In genomic region chr2:29129586-29130281, GRCh38 we compare ENCODE assay signal across 8 cellular contexts. TPM values are rescaled to one million over a fixed set of nuclear protein-coding genes. Genes with fewer than 3 reads are reported as not detected.
A peak's percentile ranks its signal among the peaks of the same experiment; 100 is the strongest.
DNase-seq lines count a peak whose midpoint lies in the region; FAIRE-seq and TF ChIP-seq lines count a peak whose summit lies in the region.

No MANE protein-coding gene starts in this region.

- no peak overlapping the region for H3K4me2 ChIP-seq in trophoblast cell (ENCODE audit: low read length)

- no peak overlapping the region for H3K23ac ChIP-seq in trophoblast cell (ENCODE audit: low read length)

- no peaks in the 10 kb centered on the region for H3K79me2 ChIP-seq in trophoblast cell (ENCODE audit: control insufficient read depth, insufficient read depth, low read length, poor library complexity)

- H2BK5ac ChIP-seq in trophoblast cell (ENCODE audit: low read depth, low read length, poor library complexity) = peak overlapping the region; percentile 92

- peak overlapping the region; percentile 38 for H2BK120ac ChIP-seq in trophoblast cell (ENCODE audit: insufficient read depth, low read length, poor library complexity)

- peaks cover 2% of the 10 kb centered on the region for H3K79me1 ChIP-seq in trophoblast cell (ENCODE audit: low read length)

- WGBS in trophoblast cell (ENCODE audit: extremely low coverage, insufficient coverage, insufficient read length) = no CpG with 5 or more reads among the region's 2 CpGs
- 51 to 79% (median 54%) methylated on average over 2 of the region's 2 CpGs for WGBS in small intestine, 3 donors

- TF ChIP-seq CTCF in bronchial epithelial cell (IDR thresholded peaks at IDR 0.05; ENCODE audit: insufficient read depth, low read length, severe bottlenecking) = no peak

- H3K27me3 ChIP-seq in HUES48 (ENCODE audit: control insufficient read depth, insufficient read depth, low read length) = no peaks in the 10 kb centered on the region
- H3K27me3 ChIP-seq in bronchial epithelial cell (ENCODE audit: control insufficient read depth, insufficient read depth, low read length) = no peaks in the 10 kb centered on the region
- no peaks in the 10 kb centered on the region for H3K27me3 ChIP-seq in trophoblast cell (ENCODE audit: insufficient read depth, low read length)
- no peaks in the 10 kb centered on the region for H3K27me3 ChIP-seq in small intestine (ENCODE audit: control insufficient read depth in 2 of 2, insufficient read depth in 2 of 2, low read length in 2 of 2)

- no peak overlapping the region for H4K8ac ChIP-seq in trophoblast cell (ENCODE audit: low read depth, low read length)

- H2BK12ac ChIP-seq in trophoblast cell (ENCODE audit: low read length) = no peak overlapping the region

- H3K4me3 ChIP-seq in GM08714 (ENCODE audit: low read length) (peak overlapping the region; percentile 40; the same call in 1 of the 2 replicates), HUES48 (ENCODE audit: low read depth, low read length) (no peak overlapping the region), bronchial epithelial cell (ENCODE audit: low read depth, low read length) (no peak overlapping the region), trophoblast cell (ENCODE audit: low read depth, low read length) (no peak overlapping the region), small intestine (ENCODE audit: low read depth in 1 of 2, low read length in 2 of 2) (no peak overlapping the region)

- H3K9ac ChIP-seq in HUES48 (ENCODE audit: low read depth, low read length) = no peak overlapping the region
- no peak overlapping the region for H3K9ac ChIP-seq in trophoblast cell (ENCODE audit: low read length)

- FAIRE-seq in bronchial epithelial cell (lab: Jason Lieb, UNC) = no peak
- FAIRE-seq in small intestine (lab: Jason Lieb, UNC) = no peak

- no peak overlapping the region for H3K18ac ChIP-seq in trophoblast cell (ENCODE audit: low read length)

- peak; percentile 41 for DNase-seq in bronchial epithelial cell (ENCODE audit: low read depth)
- DNase-seq in trophoblast cell = no peak
- DNase-seq in AG08396 (ENCODE audit: low spot score) = no peak
- no peak for DNase-seq in small intestine
- DNase-seq in islet precursor cell = no peak
- no peak for DNase-seq in dedifferentiated amniotic fluid mesenchymal stem cell (ENCODE audit: extremely low spot score)

- H3K27ac ChIP-seq in HUES48 (ENCODE audit: low read depth, low read length) (peak overlapping the region; percentile 67), trophoblast cell (ENCODE audit: low read depth, low read length) (no peak overlapping the region), small intestine (ENCODE audit: low read depth in 1 of 2, low read length in 1 of 2) (no peak overlapping the region)

- H3K9me3 ChIP-seq in HUES48 (ENCODE audit: control insufficient read depth, insufficient read depth, low read length) (no peaks in the 10 kb centered on the region), trophoblast cell (ENCODE audit: insufficient read depth, low read depth, low read length) (no peaks in the 10 kb centered on the region), small intestine (ENCODE audit: control insufficient read depth, low read depth) (no peaks in the 10 kb centered on the region)

- H3K4ac ChIP-seq in trophoblast cell (ENCODE audit: low read depth, low read length) = no peak overlapping the region

- no peak overlapping the region for H2AFZ ChIP-seq in trophoblast cell (ENCODE audit: insufficient read depth, low read length, poor library complexity)

- H2AK5ac ChIP-seq in trophoblast cell (ENCODE audit: low read length) = no peak overlapping the region

- peak overlapping the region; percentile 61 for H4K91ac ChIP-seq in trophoblast cell (ENCODE audit: low read depth, low read length)

- no peak overlapping the region for H3K14ac ChIP-seq in trophoblast cell (ENCODE audit: low read length)

- H3K36me3 ChIP-seq in HUES48 (ENCODE audit: control insufficient read depth, insufficient read depth, low read length) (no peaks in the 10 kb centered on the region), bronchial epithelial cell (ENCODE audit: control insufficient read depth, insufficient read depth, low read length) (peaks cover 23% of the 10 kb centered on the region), trophoblast cell (ENCODE audit: control insufficient read depth in 1 of 2, insufficient read depth in 2 of 2, low read length in 2 of 2) (no peaks in the 10 kb centered on the region), small intestine (ENCODE audit: control insufficient read depth in 2 of 2, insufficient read depth in 2 of 2, low read length in 2 of 2) (no peaks in the 10 kb centered on the region)

- H4K12ac ChIP-seq in trophoblast cell (ENCODE audit: low read depth, low read length) = no peak overlapping the region

- peaks cover 19% of the 10 kb centered on the region for H3K4me1 ChIP-seq in HUES48 (ENCODE audit: control insufficient read depth, insufficient read depth, low read length)
- peaks cover 0 to 3% of the 10 kb centered on the region in 2 experiments for H3K4me1 ChIP-seq in trophoblast cell (ENCODE audit: control insufficient read depth in 1 of 2, insufficient read depth in 2 of 2, low read length in 2 of 2)
- H3K4me1 ChIP-seq in small intestine (ENCODE audit: control insufficient read depth in 2 of 2, insufficient read depth in 1 of 2, low read depth in 1 of 2, low read length in 1 of 2) = no peaks in the 10 kb centered on the region

RNA-seq across cellular contexts. Expression of gene CLIP4, which starts 14.5 kb away (rescaled TPM):
- 102 and 144 TPM in 2 replicates for total RNA-seq in bronchial epithelial cell
- polyA plus RNA-seq in trophoblast cell (2013) = 0.67 and 0.81 TPM in 2 replicates
- polyA plus RNA-seq in small intestine = 1 to 10 TPM in 2 of 3 donors, under 1 TPM in 1; 0.67 to 5.8 (median 1.6) TPM

RNA-seq across cellular contexts. Expression of gene PCARE, which starts 55.4 kb away (rescaled TPM):
- not detected in 2 replicates for total RNA-seq in bronchial epithelial cell
- under 0.01 TPM in 1 of 2 replicates, not detected in the other for polyA plus RNA-seq in trophoblast cell (2013)
- polyA plus RNA-seq in small intestine = not detected
